Comparison of ENCODE assay signal across 8 cellular contexts in genomic region chr15:71440479-71441071, GRCh38.
A peak's percentile ranks its signal among the peaks of the same experiment; 100 is the strongest.
DNase-seq lines count a peak whose midpoint lies in the region; ATAC-seq, FAIRE-seq and TF ChIP-seq lines count a peak whose summit lies in the region.

No MANE protein-coding gene starts in this region.

- ATAC-seq in body of pancreas (no peak), left colon (peak; percentile 75)
- no peak for ATAC-seq in stimulated activated naive CD8-positive, alpha-beta T cell treated with anti-CD3 and anti-CD28 coated beads, Interleukin-15, amount 100 ng/mL, for 72 hours

- FAIRE-seq in A204.1 (lab: Jason Lieb, UNC): peak; percentile 89

- H3K9me3 ChIP-seq in body of pancreas: no peaks in the 10 kb centered on the region

- DNase-seq in NCI-H2227 treated with DMSO at 0.1 percent for 48 hours (lab: John Stamatoyannopoulos, UW): peak; percentile 63
- no peak for DNase-seq in body of pancreas
- no peak for DNase-seq in left colon
- no peak for DNase-seq in stimulated activated naive CD8-positive, alpha-beta T cell treated with anti-CD3 and anti-CD28 coated beads, Interleukin-15, amount 100 ng/mL, for 72 hours
- DNase-seq in NK-92 (lab: John Stamatoyannopoulos, UW; ENCODE audit: unreplicated experiment): no peak
- no peak for DNase-seq in GOT3 (lab: John Stamatoyannopoulos, UW)

- no peak for TF ChIP-seq POLR2A in body of pancreas (IDR thresholded peaks at IDR 0.05)

- no peaks in the 10 kb centered on the region for H3K4me1 Mint-ChIP-seq in stimulated activated naive CD8-positive, alpha-beta T cell treated with anti-CD3 and anti-CD28 coated beads, Interleukin-15, amount 100 ng/mL, for 72 hours

- H3K27ac ChIP-seq in body of pancreas: no peak overlapping the region

- WGBS in body of pancreas, 2 donors: 1% methylated on average over 3 of the region's 3 CpGs

- H3K4me3 Mint-ChIP-seq in stimulated activated naive CD8-positive, alpha-beta T cell treated with anti-CD3 and anti-CD28 coated beads, Interleukin-15, amount 100 ng/mL, for 72 hours: no peak overlapping the region

- no peaks in the 10 kb centered on the region for H3K36me3 ChIP-seq in body of pancreas (replicated peaks in 1 of 2; ENCODE audit: insufficient read depth in 1 of 2, low read depth in 2 of 2)

- H3K4me1 ChIP-seq in body of pancreas: no peaks in the 10 kb centered on the region

- TF ChIP-seq CTCF in GM12875 (IDR thresholded peaks at IDR 0.05; ENCODE audit: borderline replicate concordance, insufficient read depth, low read depth, low read length): 0 out of 2 replicates have a peak, but pooled peaks have one; percentile 18
- peak in 6 of 7 experiments; percentile 44 to 79 (median 73) for TF ChIP-seq CTCF in body of pancreas (IDR thresholded peaks at IDR 0.05)

- no peaks in the 10 kb centered on the region for H3K9me3 Mint-ChIP-seq in stimulated activated naive CD8-positive, alpha-beta T cell treated with anti-CD3 and anti-CD28 coated beads, Interleukin-15, amount 100 ng/mL, for 72 hours

- no peak overlapping the region for H3K27ac Mint-ChIP-seq in stimulated activated naive CD8-positive, alpha-beta T cell treated with anti-CD3 and anti-CD28 coated beads, Interleukin-15, amount 100 ng/mL, for 72 hours

- intact Hi-C loops in body of pancreas (cut with DNase I) (loop anchor here (10.0 kb wide), 1 partner anchor 56 kb away; no protein-coding TSS in a partner anchor), left colon (cut with DNase I, micrococcal nuclease) (loop anchor here in 1 of 2 donors (5.0 to 10.0 kb wide), 3 partner anchors 323 to 546 kb away; partner anchors contain the start of genes LRRC49, THAP10 and THSD4)

- no peak overlapping the region for H3K4me3 ChIP-seq in GM12875 (ENCODE audit: low read depth, low read length)
- H3K4me3 ChIP-seq in body of pancreas: no peak overlapping the region

- peaks cover 9% of the 10 kb centered on the region for H3K27me3 Mint-ChIP-seq in stimulated activated naive CD8-positive, alpha-beta T cell treated with anti-CD3 and anti-CD28 coated beads, Interleukin-15, amount 100 ng/mL, for 72 hours

- no peaks in the 10 kb centered on the region for H3K27me3 ChIP-seq in body of pancreas
